8 cellular contexts compared by ENCODE assay signal in genomic region chr12:98837134-98837747, GRCh38.
DNase-seq lines count a peak whose midpoint lies in the region; FAIRE-seq and TF ChIP-seq lines count a peak whose summit lies in the region.
"Not testable (repeated sequence)": the region's sequence is repeated elsewhere in the genome, so short reads cannot be mapped to it uniquely, and the experiment has no call there.

No MANE protein-coding gene starts in this region.

- H3K4me3 Mint-ChIP-seq in MCF 10A (ENCODE audit: unreplicated experiment) = not testable (repeated sequence)

- POLR2A ChIA-PET in MCF 10A (lab: Yijun Ruan, JAX) = not testable (repeated sequence)

- not testable (repeated sequence) for H3K4me1 Mint-ChIP-seq in MCF 10A (ENCODE audit: insufficient read depth, unreplicated experiment)

- H3K27ac Mint-ChIP-seq in MCF 10A (ENCODE audit: low read depth, unreplicated experiment) = not testable (repeated sequence)

- peaks cover 18% of the 10 kb centered on the region for H3K27me3 Mint-ChIP-seq in MCF 10A (ENCODE audit: insufficient read depth, unreplicated experiment)

- not testable (repeated sequence) for FAIRE-seq in urothelium cell line (lab: Jason Lieb, UNC)

- not testable (repeated sequence) for H3K9me3 ChIP-seq in fibroblast of lung (ENCODE audit: control insufficient read depth, insufficient read depth, low read depth, low read length)

- H3K4me3 ChIP-seq in fibroblast of lung (replicated peaks in 1 of 4; ENCODE audit: control extremely low read depth in 1 of 4, insufficient read depth in 1 of 4, low read depth in 3 of 4, low read length in 4 of 4) = not testable (repeated sequence)

- H3K36me3 ChIP-seq in fibroblast of lung (ENCODE audit: control insufficient read depth, insufficient read depth, low read length) = not testable (repeated sequence)

- not testable (repeated sequence) for H3K4me1 ChIP-seq in fibroblast of lung (ENCODE audit: control insufficient read depth, extremely low read depth, insufficient read depth, low read length)

- not testable (repeated sequence) for H4K20me1 ChIP-seq in fibroblast of lung (ENCODE audit: control insufficient read depth, extremely low read depth, insufficient read depth, low read length)

- H3K79me2 ChIP-seq in fibroblast of lung (ENCODE audit: control insufficient read depth, insufficient read depth, low read length) = not testable (repeated sequence)

- BruUV-seq in MCF 10A (replicated peaks; lab: Mats Ljungman, UMichigan) = not testable (repeated sequence)

- intact Hi-C loops in MCF 10A (cut with micrococcal nuclease) = not testable (repeated sequence)

- not testable (repeated sequence) for H3K9ac ChIP-seq in fibroblast of lung (ENCODE audit: insufficient read depth, low read length)

- peak; percentile 44 for DNase-seq in EH (ENCODE audit: low read depth)
- peak; percentile 76 for DNase-seq in HT1080 (ENCODE audit: low read depth)
- peak; percentile 75 for DNase-seq in NCI-H2227 (lab: John Stamatoyannopoulos, UW; ENCODE audit: unreplicated experiment)
- peak; percentile 6 for DNase-seq in SW480 (ENCODE audit: low spot score)
- DNase-seq in MCF 10A (ENCODE audit: unreplicated experiment) = peak; percentile 70
- peak; percentile 46 to 89 for DNase-seq in fibroblast of lung (ENCODE audit: low read depth in 2 of 2)
- DNase-seq in kidney tubule cell (ENCODE audit: low spot score) = peak; percentile 5
- peak; percentile 27 for DNase-seq in urothelium cell line (ENCODE audit: low spot score)

- not testable (repeated sequence) for H3K36me3 Mint-ChIP-seq in MCF 10A (ENCODE audit: insufficient read depth, unreplicated experiment)

- not testable (repeated sequence) for TF ChIP-seq CTCF in MCF 10A (IDR thresholded peaks at IDR 0.05; ENCODE audit: unreplicated experiment); fibroblast of lung (conservative IDR thresholded peaks at IDR 0.05 in 1 of 2, IDR thresholded peaks at IDR 0.05 in 1 of 2; ENCODE audit: low read depth in 1 of 2, low read length in 2 of 2)

- not testable (repeated sequence) for H2AFZ ChIP-seq in fibroblast of lung (ENCODE audit: low read length)

- not testable (repeated sequence) for H3K27me3 ChIP-seq in fibroblast of lung (ENCODE audit: control insufficient read depth, insufficient read depth, low read length)

- CTCF ChIA-PET in MCF 10A (lab: Yijun Ruan, JAX) = not testable (repeated sequence)

- not testable (repeated sequence) for H3K9me3 Mint-ChIP-seq in MCF 10A (ENCODE audit: unreplicated experiment)

- not testable (repeated sequence) for H3K27ac ChIP-seq in fibroblast of lung (ENCODE audit: insufficient read depth, low read length)

- H3K4me2 ChIP-seq in fibroblast of lung (ENCODE audit: extremely low read depth, insufficient read depth, low read length) = not testable (repeated sequence)

Comparison
In these comparisons a context has a peak if more than half of its experiments do, and no peak if none do; other contexts are left out.
1. DNase-seq: peak in every context shown above with its lines; median percentile 76 in HT1080; 75 in NCI-H2227; 70 in MCF 10A; 68 in fibroblast of lung; 44 in EH; 27 in urothelium cell line; 6 in SW480; 5 in kidney tubule cell.